ENCODE assay signal across 21 cellular contexts in the genomic region with DNA sequence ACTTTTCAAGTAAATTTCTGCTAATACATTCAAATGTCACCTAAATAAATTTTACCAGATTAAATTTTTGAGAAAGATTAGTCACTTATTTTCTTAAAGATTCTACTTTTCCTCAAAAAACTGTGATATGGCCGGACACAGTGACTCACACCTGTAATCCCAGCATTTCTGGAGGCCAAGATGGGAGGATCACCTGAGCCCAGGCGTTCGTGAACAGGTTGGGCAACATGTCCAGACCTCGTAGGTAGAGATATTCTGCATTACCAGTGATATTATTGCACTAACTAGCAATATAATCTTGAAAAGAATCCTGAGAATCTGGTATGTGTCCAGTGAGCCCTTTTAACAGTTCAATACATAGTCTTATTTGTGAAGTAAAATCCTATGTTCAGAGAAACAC.
"Had no signal": no experiment of that assay in that cellular context is flagged by ENCODE, and none has a peak within 500 bp of the region (broad histone marks: within the 10 kb centered on the region; RNA-seq: fewer than 3 reads in every experiment).

No MANE protein-coding gene starts in this region.

- H3K27me3 Mint-ChIP-seq: activated CD4-positive, alpha-beta T cell treated with anti-CD3 and anti-CD28 coated beads, Interleukin-2, amount 10 ng/mL, durations not matched to agents 7 days and 5 days; activated naive CD8-positive, alpha-beta T cell treated with anti-CD3 and anti-CD28 coated beads, Interleukin-2, amount 10 ng/mL, durations not matched to agents 7 days and 5 days had no signal

- H3K9me3 Mint-ChIP-seq: activated naive CD8-positive, alpha-beta T cell treated with anti-CD3 and anti-CD28 coated beads, Interleukin-2, amount 10 ng/mL, durations not matched to agents 7 days and 5 days; endodermal cell; mesothelial cell of epicardium; nephron progenitor cell had no signal

- H3K4me3 ChIP-seq: body of pancreas, lung, testis, upper lobe of left lung had no signal

- H3K4me1 ChIP-seq: testis had no signal

- H3K27me3 ChIP-seq: body of pancreas, testis, upper lobe of left lung had no signal

- H3K9ac ChIP-seq: SK-N-SH had no signal

- H3K4me2 ChIP-seq: SK-N-SH had no signal

- DNase-seq: activated CD4-positive, alpha-beta T cell treated with anti-CD3 and anti-CD28 coated beads, Interleukin-2, amount 10 ng/mL, durations not matched to agents 7 days and 5 days; activated CD4-positive, CD25-positive, alpha-beta regulatory T cell; activated CD8-positive, alpha-beta memory T cell treated with anti-CD3 and anti-CD28 coated beads for 24 hours; activated effector memory CD4-positive, alpha-beta T cell treated with Interleukin-2 at 50 U/mL for 16 hours; activated naive CD8-positive, alpha-beta T cell treated with anti-CD3 and anti-CD28 coated beads, Interleukin-2, amount 10 ng/mL, durations not matched to agents 7 days and 5 days; endodermal cell; hippocampal formation; islet precursor cell; nephron progenitor cell; nucleus accumbens; posterior cingulate gyrus; SHP77 treated with DMSO at 0.1 percent for 48 hours; SK-N-SH; stimulated activated CD4-positive, alpha-beta T cell treated with anti-CD3 and anti-CD28 coated beads, Interleukin-2, amount 100 ng/mL, for 24 hours; T1000; testis; upper lobe of left lung had no signal

- H3K4me3 Mint-ChIP-seq: activated CD4-positive, alpha-beta T cell treated with anti-CD3 and anti-CD28 coated beads, Interleukin-2, amount 10 ng/mL, durations not matched to agents 7 days and 5 days; endodermal cell; mesothelial cell of epicardium; nephron progenitor cell had no signal

- H3K27ac ChIP-seq: body of pancreas, epithelial cell of prostate, testis, upper lobe of left lung had no signal

- H3K27ac Mint-ChIP-seq: activated CD4-positive, alpha-beta T cell treated with anti-CD3 and anti-CD28 coated beads, Interleukin-2, amount 10 ng/mL, durations not matched to agents 7 days and 5 days; endodermal cell; mesothelial cell of epicardium; nephron progenitor cell had no signal

- H3K9me3 ChIP-seq: body of pancreas, SK-N-SH, testis, upper lobe of left lung had no signal

- H3K36me3 ChIP-seq: upper lobe of left lung had no signal
